ENCODE assay signal across 7 cellular contexts in the genomic region with DNA sequence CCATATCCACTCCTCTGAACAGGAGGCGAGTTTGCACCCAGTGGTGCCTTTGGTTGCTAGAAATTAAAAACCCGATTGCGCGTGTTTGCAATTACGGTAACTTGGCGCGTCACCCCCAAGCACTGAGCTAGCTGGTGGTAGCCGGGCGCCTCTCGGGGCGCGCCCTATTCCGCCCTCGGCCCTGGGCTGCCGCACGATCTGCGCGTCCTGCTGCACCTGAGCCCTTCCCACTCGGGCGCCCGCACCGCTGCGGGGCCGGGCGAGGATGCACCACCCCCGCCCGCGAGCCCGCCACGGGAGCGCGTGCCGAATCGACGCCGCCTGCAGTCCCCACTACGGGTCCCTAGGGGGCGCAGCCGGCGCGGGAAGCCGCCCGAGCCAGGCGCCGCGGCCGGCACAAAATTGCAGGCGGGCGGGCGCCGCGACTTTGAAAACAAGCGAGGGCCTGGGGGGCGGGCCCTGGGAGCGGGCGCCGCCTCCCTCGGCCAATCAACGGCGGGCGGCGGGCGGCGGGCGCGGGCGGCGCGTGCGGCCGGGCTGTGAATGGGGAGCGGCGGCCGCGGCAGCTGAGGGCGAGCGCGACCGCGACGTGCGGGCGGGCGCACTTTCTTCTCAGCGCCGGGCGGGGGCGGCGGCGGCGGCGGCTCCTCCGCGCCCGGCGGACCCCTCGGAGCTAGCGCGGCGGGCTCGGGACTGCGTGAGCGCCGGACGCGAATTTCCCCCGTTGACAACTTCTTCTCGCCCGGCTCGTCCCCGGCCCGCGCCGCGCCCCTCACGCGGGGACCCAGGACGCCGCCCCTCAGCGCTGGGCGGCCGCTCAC. TPM values are rescaled to one million over a fixed set of nuclear protein-coding genes. Genes with fewer than 3 reads are reported as not detected.
A peak's percentile ranks its signal among the peaks of the same experiment; 100 is the strongest.
DNase-seq lines count a peak whose midpoint lies in the region; ATAC-seq and TF ChIP-seq lines count a peak whose summit lies in the region.

Gene SDK1 (plus strand): TSS at position 602 of the 821 bp plus-strand sequence. CDS start 335 bp downstream, outside the sequence.

- ATAC-seq in GM18519 (IDR thresholded peaks at IDR 0.05; ENCODE audit: low FRiP score, unreplicated experiment), result peak; percentile 87
- peak; percentile 72 for ATAC-seq in HG03060 (IDR thresholded peaks at IDR 0.05; ENCODE audit: low read depth, unreplicated experiment)
- ATAC-seq in left colon, result peak; percentile 98

- H3K4me3 ChIP-seq in choroid plexus epithelial cell (ENCODE audit: low read depth, low read length), result peak within 1 kb of the TSS; percentile 52

- DNase-seq in NCI-H2171 (lab: John Stamatoyannopoulos, UW) (peak; percentile 90), choroid plexus epithelial cell (ENCODE audit: low read depth) (peak; percentile 91), left colon (peak; percentile 87 to 93)
- DNase-seq in activated CD4-positive, alpha-beta T cell treated with anti-CD3 and anti-CD28 coated beads for 24 hours (ENCODE audit: low read depth in 2 of 2), result peak; percentile 86
- peak; percentile 68 to 88 (median 85) for DNase-seq in stimulated activated CD4-positive, alpha-beta T cell treated with anti-CD3 and anti-CD28 coated beads, Interleukin-1b, Interleukin-23, amount 100 ng/mL, for 24 hours (ENCODE audit: low read depth in 4 of 4, low spot score in 1 of 4)

- intact Hi-C loops in left colon (cut with DNase I, micrococcal nuclease), result no loop called here

- TF ChIP-seq CTCF in choroid plexus epithelial cell (conservative IDR thresholded peaks at IDR 0.05; ENCODE audit: low read depth, low read length), result peak; percentile 57

RNA-seq across cellular contexts. Expression of gene SDK1, which starts in this region (rescaled TPM):
- total RNA-seq in left colon, result 1 to 10 TPM; 3.4 to 5.8 TPM

Comparison
In these comparisons a context has a peak if more than half of its experiments do, and no peak if none do; other contexts are left out.
1. Peak in every context shown above with its lines: DNase-seq, ATAC-seq and H3K4me3 ChIP-seq.